Comparison of ENCODE assay signal across 8 cellular contexts in genomic region chr15:56798639-56799038, GRCh38.
DNase-seq lines count a peak whose midpoint lies in the region; ATAC-seq, FAIRE-seq and TF ChIP-seq lines count a peak whose summit lies in the region.

No MANE protein-coding gene starts in this region.

- H3K9me2 ChIP-seq in OCI-LY1 (ENCODE audit: low read depth, low read length), result no peaks in the 10 kb centered on the region

- peak; percentile 18 for DNase-seq in activated T-cell treated with anti-CD3 and anti-CD28 coated beads for 48 hours (ENCODE audit: low read depth)
- DNase-seq in activated T-cell treated with anti-CD3 and anti-CD28 coated beads, Interleukin-2, amount 50 U/mL, for 1 hour, result no peak
- peak; percentile 9 to 31 (median 24) for DNase-seq in stimulated activated CD4-positive, alpha-beta T cell treated with anti-CD3 and anti-CD28 coated beads, TNF-alpha, amount 100 ng/mL, for 48 hours (ENCODE audit: low read depth in 3 of 3)
- no peak for DNase-seq in tibial nerve (ENCODE audit: low spot score in 2 of 2)
- DNase-seq in HTR-8/SVneo (ENCODE audit: insufficient read length, low spot score), result no peak

- no peak for TF ChIP-seq EP300 in tibial nerve (IDR thresholded peaks at IDR 0.05)

- FAIRE-seq in HTR-8/SVneo (lab: Jason Lieb, UNC), result no peak

- H3K36me3 ChIP-seq in OCI-LY1 (ENCODE audit: insufficient read depth, low read length) (no peaks in the 10 kb centered on the region), tibial nerve (no peaks in the 10 kb centered on the region)

- no peaks in the 10 kb centered on the region for H3F3A ChIP-seq in OCI-LY1 (ENCODE audit: insufficient read depth, low read length)

- H3K79me2 ChIP-seq in OCI-LY1 (ENCODE audit: insufficient read depth, low read length), result no peaks in the 10 kb centered on the region

- H3K4me2 ChIP-seq in OCI-LY1 (ENCODE audit: low read length), result peak overlapping the region; percentile 14; the same call in 1 of the 2 replicates

- no peak for TF ChIP-seq POLR2A in tibial nerve (IDR thresholded peaks at IDR 0.05)

- no peaks in the 10 kb centered on the region for H3K27me3 ChIP-seq in OCI-LY1 (ENCODE audit: insufficient read depth, low read length)
- H3K27me3 ChIP-seq in tibial nerve, result no peaks in the 10 kb centered on the region

- H3K4me1 ChIP-seq in OCI-LY1 (ENCODE audit: insufficient read depth, low read length, severe bottlenecking) (peaks cover 30% of the 10 kb centered on the region), tibial nerve (no peaks in the 10 kb centered on the region)

- H3K4me3 ChIP-seq in OCI-LY1 (ENCODE audit: low read depth, low read length, poor library complexity, severe bottlenecking), result no peak overlapping the region
- no peak overlapping the region for H3K4me3 ChIP-seq in tibial nerve

- H2AFZ ChIP-seq in OCI-LY1 (ENCODE audit: low read length), result peak overlapping the region; percentile 98

- H3K27ac ChIP-seq in OCI-LY1 (ENCODE audit: low read depth, low read length, poor library complexity, severe bottlenecking), result peak overlapping the region; percentile 49
- H3K27ac ChIP-seq in tibial nerve, result no peak overlapping the region

- TF ChIP-seq CTCF in OCI-LY1 (IDR thresholded peaks at IDR 0.05; ENCODE audit: low read length) (no peak), tibial nerve (IDR thresholded peaks at IDR 0.05) (no peak)

- H4K20me1 ChIP-seq in OCI-LY1 (ENCODE audit: insufficient read depth, low read length), result no peaks in the 10 kb centered on the region

- H3K9me3 ChIP-seq in OCI-LY1 (ENCODE audit: low read length) (no peaks in the 10 kb centered on the region), tibial nerve (no peaks in the 10 kb centered on the region)

- WGBS in tibial nerve, 2 donors, result 96 to 100% methylated on average over 6 of the region's 6 CpGs

- H3K9ac ChIP-seq in OCI-LY1 (ENCODE audit: low read length), result peak overlapping the region; percentile 10; the same call in 1 of the 2 replicates

- peak; percentile 82 for ATAC-seq in HG02642 (IDR thresholded peaks at IDR 0.05; ENCODE audit: poor library complexity, unreplicated experiment)
- no peak for ATAC-seq in HG02623 (IDR thresholded peaks at IDR 0.05; ENCODE audit: unreplicated experiment)

Comparison
In these comparisons a context has a peak if more than half of its experiments do, and no peak if none do; other contexts are left out.
1. DNase-seq: peak in activated T-cell treated with anti-CD3 and anti-CD28 coated beads for 48 hours (single experiment) and stimulated activated CD4-positive, alpha-beta T cell treated with anti-CD3 and anti-CD28 coated beads, TNF-alpha, amount 100 ng/mL, for 48 hours (3 of 3); none in activated T-cell treated with anti-CD3 and anti-CD28 coated beads, Interleukin-2, amount 50 U/mL, for 1 hour (single experiment), tibial nerve (0 of 2) and HTR-8/SVneo (single experiment).